In the genomic region with DNA sequence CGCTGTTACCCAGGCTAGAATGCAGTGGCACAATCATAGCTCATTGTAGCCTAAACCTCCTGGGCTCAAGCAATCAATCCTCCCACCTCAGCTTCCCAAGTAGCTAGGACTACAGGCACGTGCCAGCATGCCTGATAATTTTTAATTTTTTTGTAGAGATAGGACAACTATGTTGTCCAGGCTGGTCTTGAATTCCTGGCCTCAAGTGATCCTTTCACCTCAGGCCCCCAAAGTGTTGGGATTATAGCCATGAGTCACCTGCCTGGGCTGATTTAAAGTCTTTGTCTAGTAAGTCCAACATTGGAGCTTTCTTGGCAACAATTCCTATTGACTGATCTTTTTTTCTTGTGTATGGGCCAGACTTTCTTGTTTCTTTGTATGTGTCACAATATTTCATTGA, we compare ENCODE assay signal across 16 cellular contexts. TPM values are rescaled to one million over a fixed set of nuclear protein-coding genes. Genes with fewer than 3 reads are reported as not detected.
A peak's percentile ranks its signal among the peaks of the same experiment; 100 is the strongest.
DNase-seq lines count a peak whose midpoint lies in the region; ATAC-seq and TF ChIP-seq lines count a peak whose summit lies in the region.
"Had no signal": no experiment of that assay in that cellular context is flagged by ENCODE, and none has a peak within 500 bp of the region (broad histone marks: within the 10 kb centered on the region; RNA-seq: fewer than 3 reads in every experiment).

No MANE protein-coding gene starts in this region.

- TF ChIP-seq CTCF in OCI-LY7 (conservative IDR thresholded peaks at IDR 0.05; ENCODE audit: low read length): no peak
- TF ChIP-seq CTCF in epithelial cell of esophagus (IDR thresholded peaks at IDR 0.05; ENCODE audit: insufficient read depth, low read depth, low read length, missing control alignments): no peak
- TF ChIP-seq CTCF in thyroid gland (IDR thresholded peaks at IDR 0.05): no peak

- no peaks in the 10 kb centered on the region for H3K9me2 ChIP-seq in OCI-LY7 (ENCODE audit: insufficient read depth, low read length)

- CTCF ChIA-PET in OCI-LY7 (lab: Charles Lee; ENCODE audit: unreplicated experiment): no interaction called here

- H3K79me2 ChIP-seq in OCI-LY7 (ENCODE audit: insufficient read depth, low read depth, low read length): peaks cover 14% of the 10 kb centered on the region; the same call in 1 of the 2 replicates

- no peaks in the 10 kb centered on the region for H4K20me1 ChIP-seq in OCI-LY7 (ENCODE audit: insufficient read depth, low read length)

- peak; percentile 8 for DNase-seq in ELR (ENCODE audit: low read depth)
- DNase-seq in OCI-LY7 (ENCODE audit: low spot score): no peak
- peak; percentile 3 for DNase-seq in epithelial cell of esophagus (ENCODE audit: low read depth)
- DNase-seq in renal cortical epithelial cell (ENCODE audit: low read depth): peak; percentile 36
- no peak for DNase-seq in NCI-H82 treated with DMSO at 0.1 percent for 48 hours (lab: John Stamatoyannopoulos, UW; ENCODE audit: unreplicated experiment)
- no peak for DNase-seq in thyroid gland
- DNase-seq: BE2C; CD4-positive, alpha-beta memory T cell; DMS79; EL; GDM1; GOT3; H9 had no signal

- no TSS peak for BruUV-seq in OCI-LY7 (replicated peaks; lab: Mats Ljungman, UMichigan)

- H3K36me3 ChIP-seq in OCI-LY7 (ENCODE audit: insufficient read depth, low read length) (no peaks in the 10 kb centered on the region), thyroid gland (no peaks in the 10 kb centered on the region)
- H3K36me3 ChIP-seq: BE2C had no signal

- H3K27ac ChIP-seq in OCI-LY7 (ENCODE audit: low read depth, low read length, poor library complexity, severe bottlenecking) (peak overlapping the region; percentile 73), thyroid gland (no peak overlapping the region)
- H3K27ac ChIP-seq: A549, C4-2B had no signal

- no peak overlapping the region for H2AFZ ChIP-seq in OCI-LY7 (ENCODE audit: low read length)

- H3K4me2 ChIP-seq in OCI-LY7 (ENCODE audit: low read length): no peak overlapping the region
- H3K4me2 ChIP-seq: A549 had no signal

- no peak for TF ChIP-seq POLR2A in thyroid gland (IDR thresholded peaks at IDR 0.05)

- H3K4me3 ChIP-seq in OCI-LY7 (ENCODE audit: low read depth, low read length, poor library complexity, severe bottlenecking) (no peak overlapping the region), epithelial cell of esophagus (ENCODE audit: low read length) (no peak overlapping the region), thyroid gland (replicated peaks in 1 of 3) (no peak overlapping the region)
- H3K4me3 ChIP-seq: A549 had no signal

- WGBS in thyroid gland, 2 donors: 65 to 72% methylated on average over 2 of the region's 2 CpGs

- no peaks in the 10 kb centered on the region for H3K9me3 ChIP-seq in OCI-LY7 (ENCODE audit: low read length)
- H3K9me3 ChIP-seq in thyroid gland: no peaks in the 10 kb centered on the region
- H3K9me3 ChIP-seq: A549, BE2C had no signal

- H3K4me1 ChIP-seq in OCI-LY7 (ENCODE audit: insufficient read depth, low read length, poor library complexity, severe bottlenecking) (peaks cover 48% of the 10 kb centered on the region), thyroid gland (peaks cover 9 to 12% of the 10 kb centered on the region in 2 donors)
- H3K4me1 ChIP-seq: BE2C had no signal

- no peaks in the 10 kb centered on the region for H3K27me3 ChIP-seq in thyroid gland
- H3K27me3 ChIP-seq: BE2C had no signal

- POLR2A ChIA-PET in OCI-LY7 (lab: Charles Lee): interaction anchor here (0.6 to 1.4 kb wide), 3 partner anchors 10 to 569 kb away, joined by 3 to 4 read pairs (median 3); no protein-coding TSS in a partner anchor

- ATAC-seq in GM19455 (IDR thresholded peaks at IDR 0.05; ENCODE audit: unreplicated experiment): no peak
- ATAC-seq: A549 had no signal

- intact Hi-C loops in OCI-LY7 (cut with micrococcal nuclease; ENCODE audit: unreplicated experiment) (loop anchor here (10.0 kb wide), 1 partner anchor 129 kb away; a partner anchor contains a TSS), thyroid gland (cut with DNase I) (no loop called here)

RNA-seq across cellular contexts. Expression of a gene that starts 4.2 kb away (rescaled TPM):
- 29.0 and 35.2 TPM in 2 replicates for total RNA-seq in OCI-LY7 (2014; rRNA removed; shearing (Covaris generic))
- total RNA-seq in OCI-LY7 (2022) (33.1 and 33.5 TPM in 2 replicates), renal cortical epithelial cell (29.7 and 45.7 TPM in 2 replicates), thyroid gland (10 to 100 TPM; 34.3 to 56.6 (median 44.6) TPM)

RNA-seq across cellular contexts. Expression of a gene that starts 28.1 kb away (rescaled TPM):
- not detected in 2 replicates for total RNA-seq in OCI-LY7 (2014; rRNA removed; shearing (Covaris generic))
- total RNA-seq in OCI-LY7 (2022) (not detected in 2 replicates), renal cortical epithelial cell (not detected in 2 replicates), thyroid gland (not detected)
- total RNA-seq: CD4-positive, alpha-beta memory T cell; H9 had no signal

Comparison
In these comparisons a context has a peak if more than half of its experiments do, and no peak if none do; other contexts are left out.
1. DNase-seq: peak in ELR (single experiment), epithelial cell of esophagus (single experiment) and renal cortical epithelial cell (single experiment); none in OCI-LY7 (single experiment), NCI-H82 treated with DMSO at 0.1 percent for 48 hours (single experiment) and thyroid gland (0 of 2).